Comparison of ENCODE assay signal across 8 cellular contexts in genomic region chr16:30092373-30093010, GRCh38. TPM values are rescaled to one million over a fixed set of nuclear protein-coding genes. Genes with fewer than 3 reads are reported as not detected.
DNase-seq lines count a peak whose midpoint lies in the region; TF ChIP-seq lines count a peak whose summit lies in the region.

No MANE protein-coding gene starts in this region.

- peaks cover 48% of the 10 kb centered on the region for H3K4me1 Mint-ChIP-seq in HFFc6 (ENCODE audit: low read depth)
- H3K4me1 Mint-ChIP-seq in T-helper 2 cell treated with Interferon-gamma antibody and Interleukin-4, amounts not matched to agents 5 μg/mL and 100 μg/mL, for 36 hours (ENCODE audit: low read depth): peaks cover 42% of the 10 kb centered on the region

- H3K4me3 Mint-ChIP-seq in HFFc6: peak overlapping the region; percentile 88
- H3K4me3 Mint-ChIP-seq in T-helper 2 cell treated with Interferon-gamma antibody and Interleukin-4, amounts not matched to agents 5 μg/mL and 100 μg/mL, for 36 hours: peak overlapping the region; percentile 86

- no peaks in the 10 kb centered on the region for H3K36me3 ChIP-seq in brain microvascular endothelial cell (replicated peaks)

- H3K36me3 Mint-ChIP-seq in HFFc6 (ENCODE audit: low read depth): peaks cover 12% of the 10 kb centered on the region
- peaks cover 27% of the 10 kb centered on the region for H3K36me3 Mint-ChIP-seq in T-helper 2 cell treated with Interferon-gamma antibody and Interleukin-4, amounts not matched to agents 5 μg/mL and 100 μg/mL, for 36 hours (ENCODE audit: low read depth)

- no peak overlapping the region for H3K27ac ChIP-seq in brain microvascular endothelial cell

- H3K27ac Mint-ChIP-seq in HFFc6: peak overlapping the region; percentile 64
- H3K27ac Mint-ChIP-seq in T-helper 2 cell treated with Interferon-gamma antibody and Interleukin-4, amounts not matched to agents 5 μg/mL and 100 μg/mL, for 36 hours: peak overlapping the region; percentile 97

- peaks cover 8% of the 10 kb centered on the region for H3K9me3 ChIP-seq in iPS-18c (ENCODE audit: control insufficient read depth, insufficient read depth, low read length)

- DNase-seq in HFFc6 (no peak), NCI-H1105 (lab: John Stamatoyannopoulos, UW) (peak; percentile 76), brain microvascular endothelial cell (peak; percentile 44), skeletal muscle cell (ENCODE audit: low read depth) (no peak), cerebellar nuclear complex (lab: John Stamatoyannopoulos, UW) (no peak)
- peak; percentile 84 for DNase-seq in T-helper 2 cell treated with Interferon-gamma antibody and Interleukin-4, amounts not matched to agents 5 μg/mL and 100 μg/mL, for 36 hours (ENCODE audit: low spot score)

- peaks cover 7% of the 10 kb centered on the region for H3K27me3 Mint-ChIP-seq in HFFc6 (ENCODE audit: insufficient read depth)
- H3K27me3 Mint-ChIP-seq in T-helper 2 cell treated with Interferon-gamma antibody and Interleukin-4, amounts not matched to agents 5 μg/mL and 100 μg/mL, for 36 hours (ENCODE audit: low read depth): no peaks in the 10 kb centered on the region

- no peaks in the 10 kb centered on the region for H3K27me3 ChIP-seq in brain microvascular endothelial cell (replicated peaks)

- peaks cover 12% of the 10 kb centered on the region for H3K9me3 Mint-ChIP-seq in HFFc6
- H3K9me3 Mint-ChIP-seq in T-helper 2 cell treated with Interferon-gamma antibody and Interleukin-4, amounts not matched to agents 5 μg/mL and 100 μg/mL, for 36 hours: peaks cover 8% of the 10 kb centered on the region

- in situ Hi-C loops in brain microvascular endothelial cell (cut with HindIII; ENCODE audit: low pct_ligation_motif_present, low sequenced_read_pairs): no loop called here

- H3K4me3 ChIP-seq in brain microvascular endothelial cell (ENCODE audit: low read depth, low read length): peak overlapping the region; percentile 62
- H3K4me3 ChIP-seq in iPS-18c (ENCODE audit: insufficient read depth, low read depth, low read length): peak overlapping the region; percentile 84
- H3K4me3 ChIP-seq in skeletal muscle cell (ENCODE audit: low read depth, low read length): peak overlapping the region; percentile 50

- peak; percentile 32 for TF ChIP-seq POLR2A in GM10847 (IDR thresholded peaks at IDR 0.05; ENCODE audit: extremely low read depth, insufficient read length)

- TF ChIP-seq CTCF in HFFc6 (IDR thresholded peaks at IDR 0.05) (peak; percentile 32), brain microvascular endothelial cell (IDR thresholded peaks at IDR 0.05; ENCODE audit: low read depth, low read length, missing control alignments) (peak; percentile 88)

RNA-seq across cellular contexts. Expression of gene TBX6, which starts 0.8 kb away (rescaled TPM):
- under 1 TPM; 0.16 to 0.33 (median 0.26) TPM for total RNA-seq in HFFc6 (2021; fragmentation: NEBNext Ultra II Directional; extraction: Animal tissue kit (Norgen Biotek cat#: 25700))

RNA-seq across cellular contexts. Expression of gene YPEL3, which starts 3.5 kb away (rescaled TPM):
- total RNA-seq in HFFc6 (2021; fragmentation: NEBNext Ultra II Directional; extraction: Animal tissue kit (Norgen Biotek cat#: 25700)): 10 to 100 TPM; 17.2 to 28.4 (median 19.1) TPM

RNA-seq across cellular contexts. Expression of gene PPP4C, which starts 16.7 kb away (rescaled TPM):
- 100 to 1,000 TPM; 111 to 135 (median 123) TPM for total RNA-seq in HFFc6 (2021; fragmentation: NEBNext Ultra II Directional; extraction: Animal tissue kit (Norgen Biotek cat#: 25700))

RNA-seq across cellular contexts. Expression of gene GDPD3, which starts 20.8 kb away (rescaled TPM):
- 1 to 10 TPM; 1.5 to 3.0 (median 2.3) TPM for total RNA-seq in HFFc6 (2021; fragmentation: NEBNext Ultra II Directional; extraction: Animal tissue kit (Norgen Biotek cat#: 25700))

RNA-seq across cellular contexts. Expression of gene ALDOA, which starts 26.9 kb away (rescaled TPM):
- 1,000 to 10,000 TPM; 1,621 to 1,937 (median 1,752) TPM for total RNA-seq in HFFc6 (2021; fragmentation: NEBNext Ultra II Directional; extraction: Animal tissue kit (Norgen Biotek cat#: 25700))

Comparison
In these comparisons a context has a peak if more than half of its experiments do, and no peak if none do; other contexts are left out.
1. DNase-seq: peak in NCI-H1105 (single experiment), T-helper 2 cell treated with Interferon-gamma antibody and Interleukin-4, amounts not matched to agents 5 μg/mL and 100 μg/mL, for 36 hours (single experiment) and brain microvascular endothelial cell (single experiment); none in HFFc6 (single experiment), skeletal muscle cell (single experiment) and cerebellar nuclear complex (0 of 2).
2. Peak in every context shown above with its lines, with median percentiles within 50 percentile points of each other: H3K4me3 ChIP-seq.